15 cellular contexts compared by ENCODE assay signal in the genomic region with DNA sequence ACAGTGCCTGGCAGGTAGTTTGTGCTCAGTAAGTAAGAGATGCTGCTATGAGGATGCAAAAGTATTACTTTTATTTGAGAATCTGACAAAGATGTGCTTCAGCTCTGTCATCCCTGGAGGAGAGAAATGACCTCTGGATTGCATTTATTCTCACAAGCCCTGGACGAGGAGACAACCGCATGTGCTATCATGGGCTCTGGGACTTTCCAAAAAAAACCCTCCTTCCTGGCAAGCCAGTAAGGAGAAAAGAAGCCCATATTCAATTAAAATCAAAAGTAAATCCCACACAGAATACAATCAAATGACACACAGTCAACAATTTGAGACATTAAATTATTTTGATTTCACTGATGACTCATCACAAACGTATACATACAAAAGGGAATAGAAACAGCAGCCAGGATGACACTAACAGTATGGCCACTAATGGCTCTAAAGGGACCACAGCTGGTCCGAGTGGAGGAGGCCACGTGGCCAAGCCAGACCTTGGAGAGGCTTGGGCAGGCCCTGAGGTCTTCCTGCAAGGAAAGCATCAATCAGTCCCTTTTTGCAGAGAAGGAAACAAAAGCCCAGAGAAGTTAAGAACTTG. TPM values are rescaled to one million over a fixed set of nuclear protein-coding genes. Genes with fewer than 3 reads are reported as not detected.
DNase-seq lines count a peak whose midpoint lies in the region; ATAC-seq and TF ChIP-seq lines count a peak whose summit lies in the region.
"Had no signal": no experiment of that assay in that cellular context is flagged by ENCODE, and none has a peak within 500 bp of the region (broad histone marks: within the 10 kb centered on the region; RNA-seq: fewer than 3 reads in every experiment).

No MANE protein-coding gene starts in this region.

- WGBS in spleen, 5 donors = 29 to 52% (median 40%) methylated on average over 5 of the region's 5 CpGs

- no peaks in the 10 kb centered on the region for H3K36me3 ChIP-seq in right atrium auricular region
- H3K36me3 ChIP-seq in MG63 = no peaks in the 10 kb centered on the region
- H3K36me3 ChIP-seq in adipocyte (ENCODE audit: control insufficient read depth, insufficient read depth, low read length, severe bottlenecking) = no peaks in the 10 kb centered on the region
- no peaks in the 10 kb centered on the region for H3K36me3 ChIP-seq in spleen
- H3K36me3 ChIP-seq in SJCRH30 = no peaks in the 10 kb centered on the region
- H3K36me3 ChIP-seq: heart right ventricle, prostate gland had no signal

- no peak overlapping the region for H3K27ac ChIP-seq in right atrium auricular region
- peak overlapping the region in 3 of 8 donors; percentile 1 to 14 (median 7) for H3K27ac ChIP-seq in spleen
- H3K27ac ChIP-seq in SJCRH30 = no peak overlapping the region
- H3K27ac ChIP-seq in dorsolateral prefrontal cortex = no peak overlapping the region
- H3K27ac ChIP-seq: heart right ventricle, prostate gland had no signal

- TF ChIP-seq CTCF in right atrium auricular region (IDR thresholded peaks at IDR 0.05) (no peak), spleen (IDR thresholded peaks at IDR 0.05 in 8 of 11, conservative IDR thresholded peaks at IDR 0.05 in 3 of 11) (no peak), dorsolateral prefrontal cortex (IDR thresholded peaks at IDR 0.05 in 54 of 56, conservative IDR thresholded peaks at IDR 0.05 in 2 of 56; ENCODE audit: low read depth in 1 of 56, partially characterized antibody in 56 of 56) (no peak)

- H3K27me3 ChIP-seq in right atrium auricular region = no peaks in the 10 kb centered on the region
- no peaks in the 10 kb centered on the region for H3K27me3 ChIP-seq in MG63
- peaks cover 4% of the 10 kb centered on the region for H3K27me3 ChIP-seq in adipocyte (replicated peaks; ENCODE audit: control insufficient read depth, insufficient read depth, low read length)
- no peaks in the 10 kb centered on the region for H3K27me3 ChIP-seq in spleen (replicated peaks in 1 of 7)
- no peaks in the 10 kb centered on the region for H3K27me3 ChIP-seq in SJCRH30
- H3K27me3 ChIP-seq in dorsolateral prefrontal cortex = no peaks in the 10 kb centered on the region

- intact Hi-C loops in Right ventricle myocardium superior (cut with DNase I) = no loop called here
- intact Hi-C loops in spleen (cut with DNase I; ENCODE audit: low total_unique reads) = no loop called here
- intact Hi-C loops in dorsolateral prefrontal cortex (cut with DNase I) = no loop called here

- DNase-seq in Right ventricle myocardium superior (no peak), right atrium auricular region (ENCODE audit: low spot score) (no peak), MG63 (peak; percentile 56), adipocyte (ENCODE audit: low read depth) (peak; percentile 41), spleen (peak; percentile 36), SJCRH30 (no peak), dorsolateral prefrontal cortex (no peak)
- DNase-seq: DND-41; heart right ventricle; left cardiac atrium; NCI-H1694; SHP77; stimulated activated CD4-positive, alpha-beta T cell treated with anti-CD3 and anti-CD28 coated beads, Interleukin-2, amount 100 ng/mL, for 24 hours had no signal

- H3K9me3 ChIP-seq in right atrium auricular region = no peaks in the 10 kb centered on the region
- H3K9me3 ChIP-seq in MG63 = no peaks in the 10 kb centered on the region
- H3K9me3 ChIP-seq in adipocyte (ENCODE audit: control insufficient read depth, low read length) = no peaks in the 10 kb centered on the region
- H3K9me3 ChIP-seq in spleen = no peaks in the 10 kb centered on the region
- no peaks in the 10 kb centered on the region for H3K9me3 ChIP-seq in SJCRH30 (replicated peaks)
- H3K9me3 ChIP-seq: heart right ventricle, prostate gland had no signal

- peaks cover 0 to 31% of the 10 kb centered on the region in 2 donors for H3K4me1 ChIP-seq in right atrium auricular region
- peaks cover 18% of the 10 kb centered on the region for H3K4me1 ChIP-seq in adipocyte (ENCODE audit: control insufficient read depth, insufficient read depth, low read length)
- H3K4me1 ChIP-seq in spleen = peaks cover 9 to 65% (median 34%) of the 10 kb centered on the region in 6 donors
- H3K4me1 ChIP-seq in SJCRH30 = no peaks in the 10 kb centered on the region
- H3K4me1 ChIP-seq: prostate gland had no signal

- no peak overlapping the region for H3K4me3 ChIP-seq in right atrium auricular region
- H3K4me3 ChIP-seq in MG63 = no peak overlapping the region
- H3K4me3 ChIP-seq in adipocyte (ENCODE audit: low read length) = no peak overlapping the region
- no peak overlapping the region for H3K4me3 ChIP-seq in spleen
- H3K4me3 ChIP-seq in SJCRH30 = no peak overlapping the region
- no peak overlapping the region for H3K4me3 ChIP-seq in dorsolateral prefrontal cortex
- H3K4me3 ChIP-seq: heart right ventricle, prostate gland had no signal

- no peak overlapping the region for H3K9ac ChIP-seq in adipocyte (ENCODE audit: low read length)

- ATAC-seq in Right ventricle myocardium superior (ENCODE audit: poor library complexity) = peak; percentile 32
- ATAC-seq in HG03469 (IDR thresholded peaks at IDR 0.05; ENCODE audit: unreplicated experiment) = no peak
- ATAC-seq: heart right ventricle had no signal

- no peak for TF ChIP-seq POLR2A in spleen (IDR thresholded peaks at IDR 0.05)

RNA-seq across cellular contexts. Expression of a gene that starts 24.9 kb away (rescaled TPM):
- 59.9 TPM for total RNA-seq in Right ventricle myocardium superior
- 10 to 100 TPM; 18.9 to 65.0 TPM for total RNA-seq in right atrium auricular region
- 15.8 and 48.2 TPM in 2 replicates for total RNA-seq in MG63 (2014; rRNA removed; shearing (Covaris generic); ENCODE audit: low replicate concordance)
- 1 to 10 TPM; 2.4 to 4.9 (median 3.9) TPM for total RNA-seq in spleen
- 1 to 10 TPM; 1.6 to 3.6 (median 2.9) TPM for polyA plus RNA-seq in spleen
- 4.3 and 5.2 TPM in 2 replicates for total RNA-seq in SJCRH30 (2014; rRNA removed; shearing (Covaris generic))
- total RNA-seq in dorsolateral prefrontal cortex = 10 to 100 TPM; 17.5 to 59.6 (median 37.2) TPM

RNA-seq across cellular contexts. Expression of a gene that starts 46.4 kb away (rescaled TPM):
- total RNA-seq in Right ventricle myocardium superior = 92.7 TPM
- 100 to 1,000 TPM in 1 of 2 donors, 10 to 100 TPM in 1; 90.0 to 116 TPM for total RNA-seq in right atrium auricular region
- total RNA-seq in MG63 (2014; rRNA removed; shearing (Covaris generic); ENCODE audit: low replicate concordance) = 5.1 and 6.1 TPM in 2 replicates
- 10 to 100 TPM; 44.7 to 82.5 (median 71.3) TPM for total RNA-seq in spleen
- polyA plus RNA-seq in spleen = 10 to 100 TPM; 12.5 to 22.8 (median 15.7) TPM
- 51.0 and 52.8 TPM in 2 replicates for total RNA-seq in SJCRH30 (2014; rRNA removed; shearing (Covaris generic))
- total RNA-seq in dorsolateral prefrontal cortex = 10 to 100 TPM; 28.6 to 91.0 (median 50.9) TPM

Comparison
In these comparisons a context has a peak if more than half of its experiments do, and no peak if none do; other contexts are left out.
1. DNase-seq: peak in MG63 (single experiment), adipocyte (single experiment) and spleen (single experiment); none in Right ventricle myocardium superior (single experiment), right atrium auricular region (single experiment), SJCRH30 (0 of 2) and dorsolateral prefrontal cortex (0 of 10).